Comparison of ENCODE assay signal across 14 cellular contexts in genomic region chr3:64612916-64613526, GRCh38.
DNase-seq lines count a peak whose midpoint lies in the region; ATAC-seq and TF ChIP-seq lines count a peak whose summit lies in the region.
"Had no signal": no experiment of that assay in that cellular context is flagged by ENCODE, and none has a peak within 500 bp of the region (broad histone marks: within the 10 kb centered on the region; RNA-seq: fewer than 3 reads in every experiment).

No MANE protein-coding gene starts in this region.

- H3K4me3 Mint-ChIP-seq in progenitor cell of endocrine pancreas (ENCODE audit: low read depth): peak overlapping the region; percentile 25
- H3K4me3 Mint-ChIP-seq: activated T-cell treated with anti-CD3 and anti-CD28 coated beads, Interleukin-2, amount 50 U/mL, for 4 hours; naive B cell had no signal

- no peaks in the 10 kb centered on the region for H3K27me3 ChIP-seq in adipocyte (replicated peaks; ENCODE audit: control insufficient read depth, insufficient read depth, low read length)
- no peaks in the 10 kb centered on the region for H3K27me3 ChIP-seq in right atrium auricular region
- H3K27me3 ChIP-seq in H7 (ENCODE audit: control insufficient read depth, insufficient read depth, low read length): no peaks in the 10 kb centered on the region

- no peak for ATAC-seq in HG03342 (IDR thresholded peaks at IDR 0.05; ENCODE audit: unreplicated experiment)
- ATAC-seq in activated CD4-positive, CD25-positive, alpha-beta regulatory T cell treated with anti-CD3 and anti-CD28 coated beads, Interleukin-2, amount 50 U/mL, for 24 hours: no peak
- ATAC-seq: activated T-cell treated with anti-CD3 and anti-CD28 coated beads, Interleukin-2, amount 50 U/mL, for 4 hours; GM12878 had no signal

- H3K9me3 Mint-ChIP-seq in progenitor cell of endocrine pancreas (ENCODE audit: low read depth): peaks cover 21% of the 10 kb centered on the region
- H3K9me3 Mint-ChIP-seq: activated T-cell treated with anti-CD3 and anti-CD28 coated beads, Interleukin-2, amount 50 U/mL, for 4 hours had no signal

- H3K9me3 ChIP-seq in adipocyte (ENCODE audit: control insufficient read depth, low read length) (no peaks in the 10 kb centered on the region), right atrium auricular region (no peaks in the 10 kb centered on the region)

- H3K27me3 Mint-ChIP-seq in progenitor cell of endocrine pancreas: no peaks in the 10 kb centered on the region
- H3K27me3 Mint-ChIP-seq: naive B cell had no signal

- H3K36me3 ChIP-seq in adipocyte (ENCODE audit: control insufficient read depth, insufficient read depth, low read length, severe bottlenecking) (peaks cover 18% of the 10 kb centered on the region), right atrium auricular region (peaks cover 17% of the 10 kb centered on the region), H7 (replicated peaks; ENCODE audit: control insufficient read depth, insufficient read depth, low read length) (no peaks in the 10 kb centered on the region)

- H3K4me1 ChIP-seq in adipocyte (ENCODE audit: control insufficient read depth, insufficient read depth, low read length) (peaks cover 15% of the 10 kb centered on the region), right atrium auricular region (peaks cover 0 to 33% of the 10 kb centered on the region in 2 donors)

- DNase-seq in AG10803 (ENCODE audit: low read depth): peak; percentile 15
- peak; percentile 40 for DNase-seq in adipocyte (ENCODE audit: low read depth)
- no peak for DNase-seq in right atrium auricular region (ENCODE audit: low spot score)
- DNase-seq in progenitor cell of endocrine pancreas (ENCODE audit: low spot score, unreplicated experiment): peak; percentile 14
- DNase-seq in H7: no peak
- DNase-seq in SIG-M5 (lab: John Stamatoyannopoulos, UW): no peak
- DNase-seq: activated CD4-positive, CD25-positive, alpha-beta regulatory T cell treated with anti-CD3 and anti-CD28 coated beads, Interleukin-2, amount 50 U/mL, for 72 hours; activated T-cell treated with anti-CD3 and anti-CD28 coated beads, Interleukin-2, amount 50 U/mL, for 4 hours; DMS79; naive B cell; NCI-H187 treated with DMSO at 0.1 percent for 48 hours had no signal

- H3K9ac ChIP-seq in adipocyte (ENCODE audit: low read length): no peak overlapping the region

- TF ChIP-seq CTCF in AG10803 (conservative IDR thresholded peaks at IDR 0.05; ENCODE audit: low read length): no peak
- TF ChIP-seq CTCF in right atrium auricular region (IDR thresholded peaks at IDR 0.05): no peak
- TF ChIP-seq CTCF in progenitor cell of endocrine pancreas (IDR thresholded peaks at IDR 0.05; ENCODE audit: unreplicated experiment): no peak

- H3K4me3 ChIP-seq in AG10803 (ENCODE audit: low read length) (no peak overlapping the region), adipocyte (ENCODE audit: low read length) (peak overlapping the region; percentile 9), right atrium auricular region (no peak overlapping the region), H7 (ENCODE audit: insufficient read depth, low read depth, low read length) (no peak overlapping the region)
- H3K4me3 ChIP-seq: GM12878 had no signal

- H3K27ac ChIP-seq in right atrium auricular region: peak overlapping the region; percentile 74 to 91

- peaks cover 54% of the 10 kb centered on the region for H3K36me3 Mint-ChIP-seq in progenitor cell of endocrine pancreas (ENCODE audit: insufficient read depth)
- H3K36me3 Mint-ChIP-seq: naive B cell had no signal

- H3K4me1 Mint-ChIP-seq in progenitor cell of endocrine pancreas (ENCODE audit: low read depth): peaks cover 38% of the 10 kb centered on the region
- H3K4me1 Mint-ChIP-seq: naive B cell had no signal

- peak overlapping the region; percentile 94 for H3K27ac Mint-ChIP-seq in progenitor cell of endocrine pancreas
- H3K27ac Mint-ChIP-seq: naive B cell had no signal

Comparison
In these comparisons a context has a peak if more than half of its experiments do, and no peak if none do; other contexts are left out.
1. DNase-seq: peak in AG10803 (single experiment), adipocyte (single experiment) and progenitor cell of endocrine pancreas (single experiment); none in right atrium auricular region (single experiment), H7 (single experiment) and SIG-M5 (single experiment).